In genomic region chr2:25313711-25314513, GRCh38 we compare ENCODE assay signal across 11 cellular contexts. TPM values are rescaled to one million over a fixed set of nuclear protein-coding genes. Genes with fewer than 3 reads are reported as not detected.
DNase-seq lines count a peak whose midpoint lies in the region; ATAC-seq, FAIRE-seq and TF ChIP-seq lines count a peak whose summit lies in the region.
"Had no signal": no experiment of that assay in that cellular context is flagged by ENCODE, and none has a peak within 500 bp of the region (broad histone marks: within the 10 kb centered on the region; RNA-seq: fewer than 3 reads in every experiment).

No MANE protein-coding gene starts in this region.

- FAIRE-seq in GM19239 (lab: Jason Lieb, UNC), result no peak

- 84% methylated on average over 24 of the region's 27 CpGs for WGBS in smooth muscle cell (ENCODE audit: low lambda C conversion rate)

- no peaks in the 10 kb centered on the region for H3K9me3 ChIP-seq in smooth muscle cell (replicated peaks; ENCODE audit: low read depth)

- peaks cover 57% of the 10 kb centered on the region for H4K20me1 ChIP-seq in smooth muscle cell (ENCODE audit: low read depth)

- no peak overlapping the region for H3K9ac ChIP-seq in smooth muscle cell (ENCODE audit: low read depth)

- no peak overlapping the region for H3K4me2 ChIP-seq in smooth muscle cell

- H3K79me2 ChIP-seq in smooth muscle cell (ENCODE audit: low read depth), result peaks cover 13% of the 10 kb centered on the region

- no peak overlapping the region for H2AFZ ChIP-seq in smooth muscle cell (ENCODE audit: low read depth)

- no peaks in the 10 kb centered on the region for H3F3A ChIP-seq in smooth muscle cell (ENCODE audit: low read depth)

- H3K4me3 ChIP-seq in HL-60 (replicated peaks; ENCODE audit: insufficient read depth, low read length) (no peak overlapping the region), smooth muscle cell (no peak overlapping the region)

- H3K4me1 ChIP-seq in smooth muscle cell (ENCODE audit: low read depth), result peaks cover 29% of the 10 kb centered on the region

- H3K27me3 ChIP-seq in HL-60 (ENCODE audit: insufficient read depth, poor library complexity, severe bottlenecking) (no peaks in the 10 kb centered on the region), smooth muscle cell (ENCODE audit: low read depth) (no peaks in the 10 kb centered on the region)

- H3K27ac ChIP-seq in HL-60 (replicated peaks) (peak overlapping the region; percentile 73), cingulate gyrus (ENCODE audit: low read depth, low read length) (peak overlapping the region; percentile 77), smooth muscle cell (ENCODE audit: low read depth) (peak overlapping the region; percentile 49)
- H3K27ac ChIP-seq: 22Rv1 had no signal

- no peak for ATAC-seq in GM19467 (IDR thresholded peaks at IDR 0.05; ENCODE audit: unreplicated experiment)

- H3K36me3 ChIP-seq in smooth muscle cell (ENCODE audit: low read depth), result no peaks in the 10 kb centered on the region

- TF ChIP-seq CTCF in HL-60 (IDR thresholded peaks at IDR 0.05; ENCODE audit: insufficient read depth, low read length), result no peak
- TF ChIP-seq CTCF in smooth muscle cell (IDR thresholded peaks at IDR 0.05; ENCODE audit: borderline replicate concordance, insufficient read depth, poor library complexity, severe bottlenecking), result no peak

- DNase-seq in NCI-H1694 (lab: John Stamatoyannopoulos, UW), result peak; percentile 23
- DNase-seq in NCI-H1694 treated with DMSO at 0.1 percent for 48 hours (lab: John Stamatoyannopoulos, UW), result no peak
- no peak for DNase-seq in HL-60 (ENCODE audit: low read depth in 1 of 2, low spot score in 1 of 2)
- DNase-seq in smooth muscle cell (lab: John Stamatoyannopoulos, UW; ENCODE audit: unreplicated experiment), result no peak
- no peak for DNase-seq in GM19239 (ENCODE audit: insufficient read length, low spot score)
- DNase-seq in AG08395 (ENCODE audit: low spot score), result no peak
- DNase-seq: NCI-H1092, SHP77 treated with DMSO at 0.1 percent for 48 hours had no signal

RNA-seq across cellular contexts. Expression of gene DNMT3A, which starts 27.8 kb away (rescaled TPM):
- 16.1 and 16.4 TPM in 2 replicates for total RNA-seq in smooth muscle cell
- polyA plus RNA-seq in smooth muscle cell, result 18.9 and 19.9 TPM in 2 replicates
